Comparison of ENCODE assay signal across 6 cellular contexts in the genomic region with DNA sequence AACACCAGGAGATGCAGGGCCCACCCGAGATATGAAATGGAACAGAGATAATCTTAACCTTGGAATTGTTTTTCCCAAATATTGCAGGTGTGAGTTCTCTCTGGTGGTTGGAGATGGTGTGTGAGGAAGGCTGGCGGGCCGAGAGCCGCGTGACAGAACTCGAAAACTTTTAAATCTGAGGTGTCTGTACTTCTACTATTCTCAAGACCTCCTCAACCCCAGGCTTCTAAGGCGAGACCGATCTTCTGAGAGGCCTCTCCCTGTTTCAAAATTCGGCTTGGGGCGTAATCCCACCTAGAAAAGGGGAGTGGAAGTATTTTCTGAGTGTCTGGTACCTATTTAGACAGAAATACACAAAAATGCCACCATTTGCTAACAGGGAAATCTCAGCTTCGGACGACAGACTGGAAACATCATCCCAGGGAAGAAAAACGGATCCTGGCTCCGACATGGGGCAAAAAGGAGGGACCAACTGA. TPM values are rescaled to one million over a fixed set of nuclear protein-coding genes. Genes with fewer than 3 reads are reported as not detected.
DNase-seq lines count a peak whose midpoint lies in the region; ATAC-seq and TF ChIP-seq lines count a peak whose summit lies in the region.

No MANE protein-coding gene starts in this region.

- intact Hi-C loops in ascending aorta (cut with DNase I) = loop anchor here (1.0 to 10.0 kb wide), 4 partner anchors 75 to 162 kb away; a partner anchor contains a TSS

- DNase-seq in ascending aorta (ENCODE audit: low spot score in 2 of 2) (peak in 1 of 2 donors; percentile 58), amniotic stem cell (lab: John Stamatoyannopoulos, UW) (no peak)

- H3K27ac ChIP-seq in ascending aorta (peak overlapping the region; percentile 86 to 89), muscle layer of duodenum (ENCODE audit: low read length) (peak overlapping the region; percentile 97)

- H3K4me1 ChIP-seq in ascending aorta (peaks cover 0 to 17% of the 10 kb centered on the region in 2 donors), muscle layer of duodenum (ENCODE audit: control insufficient read depth in 1 of 2, insufficient read depth in 2 of 2, low read length in 2 of 2) (peaks cover 11 to 51% of the 10 kb centered on the region in 2 donors)

- ATAC-seq in HG03439 (IDR thresholded peaks at IDR 0.05; ENCODE audit: unreplicated experiment) (no peak), HG02798 (IDR thresholded peaks at IDR 0.05; ENCODE audit: poor library complexity, unreplicated experiment) (no peak)

- no peaks in the 10 kb centered on the region for H3K27me3 ChIP-seq in ascending aorta
- H3K27me3 ChIP-seq in muscle layer of duodenum (ENCODE audit: low read depth, low read length) = no peaks in the 10 kb centered on the region

- no peak for TF ChIP-seq CTCF in ascending aorta (IDR thresholded peaks at IDR 0.05)

- H3K4me3 ChIP-seq in GM08714 (ENCODE audit: low read length) = peak overlapping the region; percentile 90
- peak overlapping the region; percentile 66 to 87 for H3K4me3 ChIP-seq in ascending aorta
- peak overlapping the region; percentile 99 to 100 for H3K4me3 ChIP-seq in muscle layer of duodenum (ENCODE audit: low read depth in 1 of 2, low read length in 2 of 2)

- H3K36me3 ChIP-seq in ascending aorta = peaks cover 14 to 34% of the 10 kb centered on the region in 2 donors
- peaks cover 24 to 27% of the 10 kb centered on the region in 2 donors for H3K36me3 ChIP-seq in muscle layer of duodenum (ENCODE audit: control insufficient read depth in 1 of 2, insufficient read depth in 2 of 2, low read length in 2 of 2)

- no peaks in the 10 kb centered on the region for H3K9me3 ChIP-seq in ascending aorta
- no peaks in the 10 kb centered on the region for H3K9me3 ChIP-seq in muscle layer of duodenum (ENCODE audit: control insufficient read depth in 1 of 2, low read length in 2 of 2)

RNA-seq across cellular contexts. Expression of a gene that starts 0.6 kb away (rescaled TPM):
- total RNA-seq in ascending aorta = 13.4 TPM

RNA-seq across cellular contexts. Expression of a gene that starts 0.9 kb away (rescaled TPM):
- total RNA-seq in ascending aorta = 13.8 TPM

RNA-seq across cellular contexts. Expression of a gene that starts 12.5 kb away (rescaled TPM):
- 26.1 TPM for total RNA-seq in ascending aorta

RNA-seq across cellular contexts. Expression of a gene that starts 25.8 kb away (rescaled TPM):
- 37.5 TPM for total RNA-seq in ascending aorta
